In the genomic region with DNA sequence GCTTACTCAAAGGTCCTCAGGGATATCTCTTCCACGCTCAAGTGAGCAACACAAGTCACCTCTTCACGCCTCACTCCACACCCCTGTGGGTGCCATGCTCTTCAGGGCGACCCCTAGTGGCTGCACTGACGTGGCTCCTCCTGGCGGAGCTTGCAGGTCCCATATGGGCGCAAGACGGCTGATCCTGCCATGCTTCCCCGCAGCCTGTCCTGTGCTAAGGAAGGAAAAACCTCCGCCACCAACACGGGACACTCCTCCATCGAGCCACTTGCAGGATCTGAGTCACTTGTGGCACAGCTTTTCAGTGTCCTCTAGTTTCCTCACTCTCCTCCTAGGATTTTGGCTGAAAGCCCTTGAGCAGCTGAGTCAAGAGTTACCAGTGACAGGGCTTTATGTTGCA, we compare ENCODE assay signal across 9 cellular contexts.
DNase-seq lines count a peak whose midpoint lies in the region; ATAC-seq and TF ChIP-seq lines count a peak whose summit lies in the region.
"Had no signal": no experiment of that assay in that cellular context is flagged by ENCODE, and none has a peak within 500 bp of the region (broad histone marks: within the 10 kb centered on the region; RNA-seq: fewer than 3 reads in every experiment).

No MANE protein-coding gene starts in this region.

- H3K4me1 ChIP-seq in Loucy (ENCODE audit: insufficient read depth, low read length, poor library complexity, severe bottlenecking), result no peaks in the 10 kb centered on the region

- no peak overlapping the region for H3K27ac Mint-ChIP-seq in progenitor cell of endocrine pancreas

- no peaks in the 10 kb centered on the region for H4K20me1 ChIP-seq in Loucy (ENCODE audit: insufficient read depth, low read length, poor library complexity, severe bottlenecking)

- no peak overlapping the region for H3K4me2 ChIP-seq in Loucy (ENCODE audit: low read depth, low read length, poor library complexity, severe bottlenecking)

- H3K9me2 ChIP-seq in Loucy (replicated peaks; ENCODE audit: low read depth, low read length), result no peaks in the 10 kb centered on the region

- H3K36me3 Mint-ChIP-seq in progenitor cell of endocrine pancreas (ENCODE audit: insufficient read depth), result no peaks in the 10 kb centered on the region

- TF ChIP-seq CTCF in GM12865 (IDR thresholded peaks at IDR 0.05; ENCODE audit: insufficient read depth, low read depth, low read length, missing control alignments) (peak; percentile 45), Loucy (conservative IDR thresholded peaks at IDR 0.05; ENCODE audit: low read length) (peak; percentile 60), progenitor cell of endocrine pancreas (IDR thresholded peaks at IDR 0.05; ENCODE audit: unreplicated experiment) (peak; percentile 52)

- H3K27me3 Mint-ChIP-seq in progenitor cell of endocrine pancreas, result peaks cover 13% of the 10 kb centered on the region

- peaks cover 5% of the 10 kb centered on the region for H3K4me1 Mint-ChIP-seq in progenitor cell of endocrine pancreas (ENCODE audit: low read depth)

- H3K4me3 Mint-ChIP-seq in progenitor cell of endocrine pancreas (ENCODE audit: low read depth), result no peak overlapping the region

- no peaks in the 10 kb centered on the region for H3K9me3 ChIP-seq in Loucy (ENCODE audit: insufficient read depth, low read depth, low read length)

- H3K9me3 Mint-ChIP-seq in progenitor cell of endocrine pancreas (ENCODE audit: low read depth), result no peaks in the 10 kb centered on the region

- DNase-seq in GM12865 (ENCODE audit: low read depth) (peak; percentile 59), dermis blood vessel endothelial cell (peak; percentile 57), progenitor cell of endocrine pancreas (ENCODE audit: low spot score, unreplicated experiment) (peak; percentile 17), NCI-H128 (lab: John Stamatoyannopoulos, UW; ENCODE audit: unreplicated experiment) (no peak), NCI-H345 (lab: John Stamatoyannopoulos, UW) (no peak)

- ATAC-seq in HG02870 (IDR thresholded peaks at IDR 0.05; ENCODE audit: unreplicated experiment) (no peak), GM21786 (IDR thresholded peaks at IDR 0.05; ENCODE audit: unreplicated experiment) (no peak)
- ATAC-seq: left colon had no signal

- H2AFZ ChIP-seq in Loucy (ENCODE audit: low read length), result no peak overlapping the region

- H3K79me2 ChIP-seq in Loucy (ENCODE audit: insufficient read depth, low read length), result no peaks in the 10 kb centered on the region

- no peaks in the 10 kb centered on the region for H3F3A ChIP-seq in Loucy (ENCODE audit: low read depth)

- H3K27me3 ChIP-seq in Loucy (ENCODE audit: insufficient read depth, low read length, poor library complexity, severe bottlenecking), result no peaks in the 10 kb centered on the region

- no peaks in the 10 kb centered on the region for H3K36me3 ChIP-seq in Loucy (ENCODE audit: insufficient read depth, low read length)

- H3K9ac ChIP-seq in Loucy (ENCODE audit: low read depth, low read length, poor library complexity, severe bottlenecking), result no peak overlapping the region

- no peak overlapping the region for H3K4me3 ChIP-seq in GM12865 (ENCODE audit: low read depth, low read length)
- no peak overlapping the region for H3K4me3 ChIP-seq in Loucy (ENCODE audit: low read length, poor library complexity, severe bottlenecking)

Comparison
In these comparisons a context has a peak if more than half of its experiments do, and no peak if none do; other contexts are left out.
1. DNase-seq: peak in GM12865 (single experiment), dermis blood vessel endothelial cell (single experiment) and progenitor cell of endocrine pancreas (single experiment); none in NCI-H128 (single experiment) and NCI-H345 (single experiment).
2. Peak in every context shown above with its lines, with median percentiles within 50 percentile points of each other: CTCF ChIP-seq.